19 cellular contexts compared by ENCODE assay signal in genomic region chr1:116751626-116752025, GRCh38. TPM values are rescaled to one million over a fixed set of nuclear protein-coding genes. Genes with fewer than 3 reads are reported as not detected.
DNase-seq lines count a peak whose midpoint lies in the region; ATAC-seq, FAIRE-seq and TF ChIP-seq lines count a peak whose summit lies in the region.
"Had no signal": no experiment of that assay in that cellular context is flagged by ENCODE, and none has a peak within 500 bp of the region (broad histone marks: within the 10 kb centered on the region; RNA-seq: fewer than 3 reads in every experiment).

No MANE protein-coding gene starts in this region.

- no peak for DNase-seq in activated CD4-positive, alpha-beta T cell treated with anti-CD3 and anti-CD28 coated beads for 36 hours
- DNase-seq in activated CD4-positive, alpha-beta T cell treated with anti-CD3 and anti-CD28 coated beads for 48 hours: no peak
- no peak for DNase-seq in Jurkat, Clone E6-1 (ENCODE audit: low read depth, low spot score)
- DNase-seq in T-cell: no peak
- no peak for DNase-seq in endothelial cell of umbilical vein (ENCODE audit: low read depth, low spot score)
- no peak for DNase-seq in posterior cingulate gyrus
- no peak for DNase-seq in NCI-H1417 (lab: John Stamatoyannopoulos, UW)
- DNase-seq: activated CD4-positive, alpha-beta T cell treated with anti-CD3 and anti-CD28 coated beads for 1 hour; Caco-2; left lung; NCI-H1930; NCI-H526 treated with DMSO at 0.1 percent for 48 hours; stimulated activated CD4-positive, alpha-beta T cell treated with anti-CD3 and anti-CD28 coated beads, Interleukin-12 subunit alpha, Interleukin-12 subunit beta, amount 100 ng/mL, for 4 hours had no signal

- FAIRE-seq in endothelial cell of umbilical vein (lab: Jason Lieb, UNC): peak; percentile 35
- FAIRE-seq: A549 had no signal

- H3K36me3 Mint-ChIP-seq in activated CD4-positive, alpha-beta T cell treated with anti-CD3 and anti-CD28 coated beads for 36 hours (ENCODE audit: low read depth): peaks cover 56% of the 10 kb centered on the region
- H3K36me3 Mint-ChIP-seq in T-cell: peaks cover 32% of the 10 kb centered on the region

- no peak overlapping the region for H3K4me2 ChIP-seq in endothelial cell of umbilical vein (ENCODE audit: insufficient read depth, low read length)
- H3K4me2 ChIP-seq: A549 had no signal

- H3K27ac ChIP-seq in endothelial cell of umbilical vein (ENCODE audit: insufficient read depth, low read depth, low read length): no peak overlapping the region
- H3K27ac ChIP-seq: A549, cardiac muscle cell, left lung had no signal

- H3K4me1 Mint-ChIP-seq in activated CD4-positive, alpha-beta T cell treated with anti-CD3 and anti-CD28 coated beads for 36 hours: peaks cover 37% of the 10 kb centered on the region
- peaks cover 29 to 43% (median 34%) of the 10 kb centered on the region in 3 donors for H3K4me1 Mint-ChIP-seq in T-cell

- no peaks in the 10 kb centered on the region for H3K79me2 ChIP-seq in endothelial cell of umbilical vein (ENCODE audit: control insufficient read depth, insufficient read depth, low read length)

- H3K27me3 ChIP-seq in endothelial cell of umbilical vein (ENCODE audit: control insufficient read depth in 2 of 2, insufficient read depth in 2 of 2, low read length in 2 of 2): no peaks in the 10 kb centered on the region
- H3K27me3 ChIP-seq: left lung had no signal

- no peak overlapping the region for H3K9ac ChIP-seq in endothelial cell of umbilical vein (replicated peaks; ENCODE audit: extremely low read depth, insufficient read depth, low read length)

- BruUV-seq in endothelial cell of umbilical vein (replicated peaks; lab: Mats Ljungman, UMichigan): no TSS peak

- no peaks in the 10 kb centered on the region for H3K36me3 ChIP-seq in endothelial cell of umbilical vein (ENCODE audit: control insufficient read depth in 2 of 2, extremely low read depth in 1 of 2, insufficient read depth in 2 of 2, low read length in 2 of 2)
- H3K36me3 ChIP-seq: cardiac muscle cell, left lung had no signal

- dilution Hi-C loops in endothelial cell of umbilical vein (cut with MboI; ENCODE audit: extremely low pct_ligation_motif_present, low sequenced_read_pairs): no loop called here

- CTCF ChIA-PET in activated CD4-positive, alpha-beta T cell treated with anti-CD3 and anti-CD28 coated beads for 36 hours (lab: Charles Lee): interaction anchor here (0.6 to 5.6 kb wide), 8 partner anchors 12 to 305 kb away, joined by 3 to 66 read pairs (median 6); no protein-coding TSS in a partner anchor
- CTCF ChIA-PET in T-cell (lab: Charles Lee) (interaction anchor here (0.7 to 1.3 kb wide), 6 partner anchors 8 to 309 kb away, joined by 3 to 17 read pairs (median 3); partner anchors contain the start of gene TTF2 (in 1 of the 2)), endothelial cell of umbilical vein (lab: Charles Lee) (interaction anchor here (1.1 to 2.2 kb wide), 2 partner anchors 13 to 14 kb away, joined by 5 to 6 read pairs; no protein-coding TSS in a partner anchor)

- peaks cover 32% of the 10 kb centered on the region for H3K9me3 Mint-ChIP-seq in activated CD4-positive, alpha-beta T cell treated with anti-CD3 and anti-CD28 coated beads for 36 hours (ENCODE audit: low read depth)
- peaks cover 8 to 30% (median 11%) of the 10 kb centered on the region in 3 donors for H3K9me3 Mint-ChIP-seq in T-cell

- intact Hi-C loops in activated CD4-positive, alpha-beta T cell treated with anti-CD3 and anti-CD28 coated beads for 36 hours (cut with DNase I, micrococcal nuclease): loop anchor here (2.0 to 10.0 kb wide), 2 partner anchors 15 to 853 kb away; partner anchors contain the start of gene TENT5C (in 1 of the 2)
- intact Hi-C loops in endothelial cell of umbilical vein (cut with micrococcal nuclease) (no loop called here), posterior cingulate gyrus (cut with DNase I) (no loop called here)

- POLR2A ChIA-PET in activated CD4-positive, alpha-beta T cell treated with anti-CD3 and anti-CD28 coated beads for 36 hours (lab: Charles Lee): interaction anchor here (1.1 to 1.5 kb wide), 5 partner anchors 11 to 18 kb away, joined by 4 to 25 read pairs (median 9); no protein-coding TSS in a partner anchor
- POLR2A ChIA-PET in T-cell (lab: Charles Lee): interaction anchor here in 1 of 2 donors (1.0 kb wide), 2 partner anchors 14 to 309 kb away, joined by 3 read pairs; partner anchors contain the start of gene TTF2
- POLR2A ChIA-PET in endothelial cell of umbilical vein (lab: Charles Lee): no interaction called here

- no peak for ATAC-seq in activated CD4-positive, alpha-beta T cell treated with anti-CD3 and anti-CD28 coated beads for 36 hours
- ATAC-seq in T-cell (replicated peaks in 1 of 4) (no peak), HG03469 (IDR thresholded peaks at IDR 0.05; ENCODE audit: unreplicated experiment) (no peak)
- ATAC-seq: A549, left lung had no signal

- H3K9me1 ChIP-seq in endothelial cell of umbilical vein (replicated peaks; ENCODE audit: control insufficient read depth, extremely low read depth, insufficient read depth, low read length): no peaks in the 10 kb centered on the region

- H3K9me3 ChIP-seq in endothelial cell of umbilical vein (replicated peaks; ENCODE audit: control insufficient read depth, insufficient read depth, low read length): no peaks in the 10 kb centered on the region
- H3K9me3 ChIP-seq: Caco-2 had no signal

- no peak overlapping the region for H2AFZ ChIP-seq in endothelial cell of umbilical vein (ENCODE audit: low read depth, low read length)

- H3K4me3 Mint-ChIP-seq in activated CD4-positive, alpha-beta T cell treated with anti-CD3 and anti-CD28 coated beads for 36 hours: peak overlapping the region; percentile 70
- H3K4me3 Mint-ChIP-seq in T-cell: peak overlapping the region; percentile 37 to 68 (median 61)

- TF ChIP-seq CTCF in endothelial cell of umbilical vein (IDR thresholded peaks at IDR 0.05; ENCODE audit: extremely low read depth in 1 of 2, insufficient read depth in 1 of 2, low read depth in 1 of 2, low read length in 2 of 2): no peak

- H3K27ac Mint-ChIP-seq in activated CD4-positive, alpha-beta T cell treated with anti-CD3 and anti-CD28 coated beads for 36 hours: peak overlapping the region; percentile 93
- peak overlapping the region; percentile 93 to 97 for H3K27ac Mint-ChIP-seq in T-cell

- no peak for TF ChIP-seq POLR2A in endothelial cell of umbilical vein (IDR thresholded peaks at IDR 0.05; ENCODE audit: low read depth, low read length)

- H3K4me1 ChIP-seq in endothelial cell of umbilical vein (ENCODE audit: control insufficient read depth, extremely low read depth, insufficient read depth, low read length): no peaks in the 10 kb centered on the region
- H3K4me1 ChIP-seq: A549, Caco-2 had no signal

- peak overlapping the region; percentile 9; the same call in 1 of the 2 replicates for H3K4me3 ChIP-seq in Jurkat, Clone E6-1 (ENCODE audit: low read length)
- no peak overlapping the region for H3K4me3 ChIP-seq in endothelial cell of umbilical vein (replicated peaks in 1 of 3; ENCODE audit: insufficient read depth in 1 of 3, low read depth in 1 of 3, low read length in 3 of 3)
- H3K4me3 ChIP-seq: A549, cardiac muscle cell, left lung had no signal

- no peaks in the 10 kb centered on the region for H4K20me1 ChIP-seq in endothelial cell of umbilical vein (replicated peaks; ENCODE audit: control insufficient read depth, extremely low read depth, insufficient read depth, low read length)

- H3K27me3 Mint-ChIP-seq in activated CD4-positive, alpha-beta T cell treated with anti-CD3 and anti-CD28 coated beads for 36 hours: no peaks in the 10 kb centered on the region
- H3K27me3 Mint-ChIP-seq in T-cell: no peaks in the 10 kb centered on the region

TF ChIP-seq in endothelial cell of umbilical vein, 7 proteins besides CTCF, POLR2A, EP300 and RAD21:
- TF ChIP-seq EZH2 (IDR thresholded peaks at IDR 0.05; ENCODE audit: borderline replicate concordance, low read depth, low read length, severe bottlenecking) (no peak), MYC (IDR thresholded peaks at IDR 0.05; ENCODE audit: low read depth, low read length) (no peak), POLR2AphosphoS5 (IDR thresholded peaks at IDR 0.05; ENCODE audit: insufficient read depth, low read depth, low read length) (no peak), JUN (IDR thresholded peaks at IDR 0.05; ENCODE audit: borderline replicate concordance, insufficient read depth, insufficient read length, low read depth) (no peak), MAX (IDR thresholded peaks at IDR 0.05; ENCODE audit: insufficient read depth, insufficient read length) (no peak), GATA2 (IDR thresholded peaks at IDR 0.05; ENCODE audit: insufficient read depth, insufficient read length, low read depth, low read length) (no peak), FOS (IDR thresholded peaks at IDR 0.05; ENCODE audit: borderline replicate concordance, insufficient read depth, low read length) (no peak)
TF ChIP-seq in endothelial cell of umbilical vein: peak in this region for 0.

RNA-seq across cellular contexts. Expression of gene CD2, which starts 2.6 kb away (rescaled TPM):
- total RNA-seq in activated CD4-positive, alpha-beta T cell treated with anti-CD3 and anti-CD28 coated beads for 36 hours: 100 to 1,000 TPM; 287 to 291 TPM
- 5.6 TPM for polyA plus RNA-seq in Jurkat, Clone E6-1 (2012; ENCODE audit: insufficient read depth, insufficient read length)
- total RNA-seq in T-cell (100 to 1,000 TPM; 119 to 209 (median 158) TPM), endothelial cell of umbilical vein (not detected in 2 replicates)
- not detected in 2 replicates for polyA plus RNA-seq in endothelial cell of umbilical vein
- polyA plus RNA-seq in endothelial cell of umbilical vein (2011; cell fraction: cytosol; rRNA removed): not detected in 2 replicates
- not detected in 2 replicates for polyA plus RNA-seq in endothelial cell of umbilical vein (2011; cell fraction: nucleus; rRNA removed)
- polyA plus RNA-seq in endothelial cell of umbilical vein (2012): not detected in 2 replicates
- polyA minus RNA-seq in endothelial cell of umbilical vein: not detected in 2 replicates
- not detected for polyA minus RNA-seq in endothelial cell of umbilical vein (2011; cell fraction: cytosol; rRNA and poly(A)+ RNA removed)
- not detected in 2 replicates for polyA minus RNA-seq in endothelial cell of umbilical vein (2011; cell fraction: nucleus; rRNA and poly(A)+ RNA removed)
- total RNA-seq: Caco-2, cardiac muscle cell, fibroblast of villous mesenchyme, G401, RPMI7951 had no signal
- polyA plus RNA-seq: A549, cardiac muscle cell had no signal

Comparison
In these comparisons a context has a peak if more than half of its experiments do, and no peak if none do; other contexts are left out.
1. RNA of gene CD2, which starts 2.6 kb away (total RNA-seq): 287 to 291 TPM in activated CD4-positive, alpha-beta T cell treated with anti-CD3 and anti-CD28 coated beads for 36 hours and 119 to 209 TPM in T-cell; not detected in endothelial cell of umbilical vein; every median in the first group is over 100 times any median in the second.
2. intact Hi-C loops: an anchor here in activated CD4-positive, alpha-beta T cell treated with anti-CD3 and anti-CD28 coated beads for 36 hours (2.0 to 10.0 kb wide); none called in endothelial cell of umbilical vein and posterior cingulate gyrus.